Comparison of ENCODE assay signal across 11 cellular contexts in genomic region chr4:110310795-110311194, GRCh38.
A peak's percentile ranks its signal among the peaks of the same experiment; 100 is the strongest.
DNase-seq lines count a peak whose midpoint lies in the region; ATAC-seq and TF ChIP-seq lines count a peak whose summit lies in the region.
"Had no signal": no experiment of that assay in that cellular context is flagged by ENCODE, and none has a peak within 500 bp of the region (broad histone marks: within the 10 kb centered on the region; RNA-seq: fewer than 3 reads in every experiment).

No MANE protein-coding gene starts in this region.

- CTCF ChIA-PET in RWPE1 (lab: Yijun Ruan, JAX) = interaction anchor here (0.6 kb wide), 1 partner anchor 299 kb away, joined by 6 read pairs; no protein-coding TSS in a partner anchor

- TF ChIP-seq CTCF in RWPE1 (conservative IDR thresholded peaks at IDR 0.05; ENCODE audit: low read depth) = no peak

- no peak overlapping the region for H3K27ac ChIP-seq in RWPE1
- H3K27ac ChIP-seq: adrenal gland, parathyroid adenoma had no signal

- peak; percentile 81 for DNase-seq in NOMO-1 treated with DMSO at 0.1 percent for 48 hours (lab: John Stamatoyannopoulos, UW; ENCODE audit: unreplicated experiment)
- peak; percentile 17 for DNase-seq in pons (ENCODE audit: low spot score)
- DNase-seq in NCI-H774 (lab: John Stamatoyannopoulos, UW) = no peak
- DNase-seq in T-helper 1 cell = no peak
- DNase-seq in RWPE1 (ENCODE audit: low spot score) = no peak
- DNase-seq: adrenal gland, H9 had no signal

- ATAC-seq in GM19372 (IDR thresholded peaks at IDR 0.05; ENCODE audit: low read depth, unreplicated experiment) (peak; percentile 57), HG02981 (IDR thresholded peaks at IDR 0.05; ENCODE audit: unreplicated experiment) (peak; percentile 73), GM18861 (IDR thresholded peaks at IDR 0.05; ENCODE audit: unreplicated experiment) (no peak)

- POLR2A ChIA-PET in RWPE1 (lab: Yijun Ruan, JAX; ENCODE audit: low non-redundant PET) = no interaction called here

Comparison
In these comparisons a context has a peak if more than half of its experiments do, and no peak if none do; other contexts are left out.
1. DNase-seq: peak in NOMO-1 treated with DMSO at 0.1 percent for 48 hours (single experiment) and pons (single experiment); none in NCI-H774 (single experiment), T-helper 1 cell (0 of 5) and RWPE1 (single experiment).